ENCODE assay signal across 16 cellular contexts in genomic region chr21:23585419-23585818, GRCh38.
DNase-seq lines count a peak whose midpoint lies in the region; ATAC-seq and TF ChIP-seq lines count a peak whose summit lies in the region.
"Had no signal": no experiment of that assay in that cellular context is flagged by ENCODE, and none has a peak within 500 bp of the region (broad histone marks: within the 10 kb centered on the region; RNA-seq: fewer than 3 reads in every experiment).

No MANE protein-coding gene starts in this region.

- H3K4me3 ChIP-seq in MM.1S (ENCODE audit: low read length) (no peak overlapping the region), astrocyte of the cerebellum (ENCODE audit: low read depth, low read length) (no peak overlapping the region), Peyer's patch (no peak overlapping the region)
- H3K4me3 ChIP-seq: GM23338, HAP-1 had no signal

- no peak overlapping the region for H2AFZ ChIP-seq in MM.1S (ENCODE audit: low read length)
- H2AFZ ChIP-seq: GM23338 had no signal

- DNase-seq in MM.1S (peak; percentile 87), astrocyte of the cerebellum (ENCODE audit: low read depth) (peak; percentile 36), Peyer's patch (no peak), A172 (ENCODE audit: low spot score) (no peak)
- DNase-seq: C1 segment of cervical spinal cord, Calu3, COR-L47, DMS53, DMS79 treated with DMSO at 0.1 percent for 48 hours, GF-D8, HFFc6 had no signal

- H3K27ac ChIP-seq in MM.1S (ENCODE audit: low read length) (no peak overlapping the region), Peyer's patch (no peak overlapping the region)
- H3K27ac ChIP-seq: 22Rv1 had no signal

- H3K9me3 ChIP-seq in MM.1S (replicated peaks; ENCODE audit: insufficient read depth, low read length), result no peaks in the 10 kb centered on the region
- H3K9me3 ChIP-seq in Peyer's patch, result no peaks in the 10 kb centered on the region
- H3K9me3 ChIP-seq: HAP-1 had no signal

- TF ChIP-seq CTCF in MM.1S (IDR thresholded peaks at IDR 0.05; ENCODE audit: low read length) (no peak), astrocyte of the cerebellum (IDR thresholded peaks at IDR 0.05; ENCODE audit: low read depth, low read length, missing control alignments) (no peak), Peyer's patch (IDR thresholded peaks at IDR 0.05) (no peak)

- H4K20me1 ChIP-seq in MM.1S (ENCODE audit: insufficient read depth, low read length), result no peaks in the 10 kb centered on the region

- no peaks in the 10 kb centered on the region for H3F3A ChIP-seq in MM.1S (ENCODE audit: insufficient read depth, low read length)

- H3K36me3 ChIP-seq in MM.1S (replicated peaks; ENCODE audit: insufficient read depth, low read length) (no peaks in the 10 kb centered on the region), Peyer's patch (no peaks in the 10 kb centered on the region)
- H3K36me3 ChIP-seq: HAP-1 had no signal

- H3K27me3 ChIP-seq in MM.1S (replicated peaks; ENCODE audit: insufficient read depth, low read length), result no peaks in the 10 kb centered on the region
- no peaks in the 10 kb centered on the region for H3K27me3 ChIP-seq in Peyer's patch

- H3K9ac ChIP-seq in MM.1S (ENCODE audit: low read length), result no peak overlapping the region

- no peaks in the 10 kb centered on the region for H3K79me2 ChIP-seq in MM.1S (ENCODE audit: low read length)

- in situ Hi-C loops in astrocyte of the cerebellum (cut with HindIII; ENCODE audit: low sequenced_read_pairs), result no loop called here

- H3K4me2 ChIP-seq in MM.1S (ENCODE audit: low read depth, low read length), result peak overlapping the region; percentile 20; the same call in 1 of the 2 replicates
- H3K4me2 ChIP-seq: GM23338 had no signal

- ATAC-seq in GM18511 (IDR thresholded peaks at IDR 0.05; ENCODE audit: unreplicated experiment) (peak; percentile 62), HG03025 (IDR thresholded peaks at IDR 0.05; ENCODE audit: low FRiP score, unreplicated experiment) (no peak)
- ATAC-seq: GM23338 had no signal

- TF ChIP-seq POLR2A in Peyer's patch (IDR thresholded peaks at IDR 0.05), result no peak

- H3K4me1 ChIP-seq in MM.1S (ENCODE audit: low read length) (peaks cover 10% of the 10 kb centered on the region), Peyer's patch (no peaks in the 10 kb centered on the region)
- H3K4me1 ChIP-seq: HAP-1 had no signal

- no peaks in the 10 kb centered on the region for H3K9me2 ChIP-seq in MM.1S (replicated peaks; ENCODE audit: insufficient read depth, low read length)

Comparison
In these comparisons a context has a peak if more than half of its experiments do, and no peak if none do; other contexts are left out.
1. DNase-seq: peak in MM.1S (single experiment) and astrocyte of the cerebellum (single experiment); none in Peyer's patch (0 of 3) and A172 (single experiment).